ENCODE assay signal across 8 cellular contexts in genomic region chr11:57322881-57323467, GRCh38. TPM values are rescaled to one million over a fixed set of nuclear protein-coding genes. Genes with fewer than 3 reads are reported as not detected.
DNase-seq lines count a peak whose midpoint lies in the region; ATAC-seq and TF ChIP-seq lines count a peak whose summit lies in the region.

No MANE protein-coding gene starts in this region.

- no peak overlapping the region for H2AFZ ChIP-seq in neural cell (ENCODE audit: low read depth, low read length)

- H3K79me2 ChIP-seq in neural cell (replicated peaks; ENCODE audit: insufficient read depth, low read length), result peaks cover 30% of the 10 kb centered on the region

- H4K20me1 ChIP-seq in neural cell (ENCODE audit: insufficient read depth), result no peaks in the 10 kb centered on the region

- 93 to 96% methylated on average over 1 of the region's 1 CpG for whole genome bisulfite sequencing in ectodermal cell, 2 experiments

- peaks cover 32% of the 10 kb centered on the region for H3K36me3 ChIP-seq in BE2C
- H3K36me3 ChIP-seq in ectodermal cell (ENCODE audit: control insufficient read depth, insufficient read depth, low read length), result peaks cover 39% of the 10 kb centered on the region
- H3K36me3 ChIP-seq in neural cell (ENCODE audit: insufficient read depth, low read length), result peaks cover 6% of the 10 kb centered on the region

- H3K9ac ChIP-seq in neural cell (ENCODE audit: low read length), result peak overlapping the region; percentile 25

- peaks cover 3% of the 10 kb centered on the region for H3F3A ChIP-seq in neural cell (ENCODE audit: insufficient read depth, low read length, poor library complexity, severe bottlenecking)

- H3K4me2 ChIP-seq in neural cell (ENCODE audit: low read length), result peak overlapping the region; percentile 80

- no peak for ATAC-seq in HG02938 (IDR thresholded peaks at IDR 0.05; ENCODE audit: unreplicated experiment)
- no peak for ATAC-seq in HG03175 (IDR thresholded peaks at IDR 0.05; ENCODE audit: unreplicated experiment)

- TF ChIP-seq RAD21 in neural cell (conservative IDR thresholded peaks at IDR 0.05), result no peak

- H3K9me3 ChIP-seq in BE2C, result no peaks in the 10 kb centered on the region
- no peaks in the 10 kb centered on the region for H3K9me3 ChIP-seq in ectodermal cell (ENCODE audit: control insufficient read depth, low read length)
- H3K9me3 ChIP-seq in neural cell (ENCODE audit: low read length), result no peaks in the 10 kb centered on the region

- TF ChIP-seq EP300 in neural cell (conservative IDR thresholded peaks at IDR 0.05; ENCODE audit: poor library complexity, severe bottlenecking), result no peak

- H3K4me1 ChIP-seq in BE2C (peaks cover 8% of the 10 kb centered on the region; the same call in 1 of the 2 replicates), ectodermal cell (ENCODE audit: control insufficient read depth, insufficient read depth, low read length) (peaks cover 31% of the 10 kb centered on the region)

- DNase-seq in BE2C (no peak), NCI-H226 (peak; percentile 34), DMS 273 (lab: John Stamatoyannopoulos, UW; ENCODE audit: unreplicated experiment) (no peak), kidney glomerular epithelial cell (lab: John Stamatoyannopoulos, UW) (no peak)

- peak overlapping the region; percentile 78 for H3K27ac ChIP-seq in ectodermal cell (ENCODE audit: insufficient read depth, low read depth, low read length, poor library complexity, severe bottlenecking)
- peak overlapping the region; percentile 3 for H3K27ac ChIP-seq in neural cell (ENCODE audit: low read length)

- TF ChIP-seq CTCF in BE2C (IDR thresholded peaks at IDR 0.05; ENCODE audit: low read depth, low read length) (no peak), neural cell (IDR thresholded peaks at IDR 0.05; ENCODE audit: poor library complexity, severe bottlenecking) (no peak)

- no peaks in the 10 kb centered on the region for H3K9me2 ChIP-seq in neural cell (ENCODE audit: insufficient read depth, low read length)

- H3K27me3 ChIP-seq in BE2C (no peaks in the 10 kb centered on the region), ectodermal cell (ENCODE audit: control insufficient read depth, insufficient read depth, low read length, poor library complexity, severe bottlenecking) (no peaks in the 10 kb centered on the region), neural cell (ENCODE audit: insufficient read depth, low read depth, low read length) (no peaks in the 10 kb centered on the region)

- H3K4me3 ChIP-seq in BE2C (ENCODE audit: low read depth, low read length), result peak overlapping the region; percentile 73
- peak overlapping the region; percentile 74 for H3K4me3 ChIP-seq in ectodermal cell (ENCODE audit: insufficient read depth, low read depth, low read length)
- H3K4me3 ChIP-seq in neural cell (ENCODE audit: low read length), result peak overlapping the region; percentile 92

TF ChIP-seq in neural cell, 6 proteins besides CTCF, POLR2A, EP300 and RAD21:
- no peak for TF ChIP-seq REST (IDR thresholded peaks at IDR 0.05; ENCODE audit: borderline replicate concordance)
- no peak for TF ChIP-seq EZH2 (IDR thresholded peaks at IDR 0.05; ENCODE audit: borderline replicate concordance, insufficient read depth, low read length, poor library complexity, severe bottlenecking)
- no peak for TF ChIP-seq TAF1 (IDR thresholded peaks at IDR 0.05; ENCODE audit: low read depth)
- TF ChIP-seq POLR2AphosphoS5 (IDR thresholded peaks at IDR 0.05), result no peak
- TF ChIP-seq SMC3 (conservative IDR thresholded peaks at IDR 0.05; ENCODE audit: poor library complexity), result no peak
- no peak for TF ChIP-seq MXI1 (conservative IDR thresholded peaks at IDR 0.05; ENCODE audit: poor library complexity, severe bottlenecking)
TF ChIP-seq in neural cell: peak in this region for 0.

RNA-seq across cellular contexts. Expression of gene TNKS1BP1, which starts 1.8 kb away (rescaled TPM):
- 85.1 TPM for polyA plus RNA-seq in BE2C (2012; ENCODE audit: insufficient read depth, insufficient read length, low read depth)
- 121 TPM for polyA plus RNA-seq in ectodermal cell (2013, experiment 1 of 4)
- polyA plus RNA-seq in ectodermal cell (2013, experiment 2 of 4), result 133 TPM
- 93.0 TPM for polyA plus RNA-seq in ectodermal cell (2013, experiment 3 of 4)
- polyA plus RNA-seq in ectodermal cell (2013, experiment 4 of 4), result 107 TPM
- polyA plus RNA-seq in neural cell, result 8.9 and 9.4 TPM in 2 replicates
- 21.1 and 23.9 TPM in 2 replicates for polyA minus RNA-seq in neural cell

RNA-seq across cellular contexts. Expression of gene SSRP1, which starts 12.7 kb away (rescaled TPM):
- polyA plus RNA-seq in BE2C (2012; ENCODE audit: insufficient read depth, insufficient read length, low read depth), result 124 TPM
- 299 TPM for polyA plus RNA-seq in ectodermal cell (2013, experiment 1 of 4)
- polyA plus RNA-seq in ectodermal cell (2013, experiment 2 of 4), result 260 TPM
- 251 TPM for polyA plus RNA-seq in ectodermal cell (2013, experiment 3 of 4)
- polyA plus RNA-seq in ectodermal cell (2013, experiment 4 of 4), result 277 TPM
- polyA plus RNA-seq in neural cell, result 81.1 and 84.7 TPM in 2 replicates
- 74.5 and 76.3 TPM in 2 replicates for polyA minus RNA-seq in neural cell

RNA-seq across cellular contexts. Expression of gene P2RX3, which starts 15.2 kb away (rescaled TPM):
- polyA plus RNA-seq in BE2C (2012; ENCODE audit: insufficient read depth, insufficient read length, low read depth), result 0.48 TPM
- polyA plus RNA-seq in ectodermal cell (2013, experiment 1 of 4), result 2.6 TPM
- 2.0 TPM for polyA plus RNA-seq in ectodermal cell (2013, experiment 2 of 4)
- polyA plus RNA-seq in ectodermal cell (2013, experiment 3 of 4), result 5.0 TPM
- 7.1 TPM for polyA plus RNA-seq in ectodermal cell (2013, experiment 4 of 4)
- polyA plus RNA-seq in neural cell, result not detected in 2 replicates
- 0.35 TPM in 1 of 2 replicates, not detected in the other for polyA minus RNA-seq in neural cell

RNA-seq across cellular contexts. Expression of gene PRG3, which starts 58.0 kb away (rescaled TPM):
- polyA plus RNA-seq in BE2C (2012; ENCODE audit: insufficient read depth, insufficient read length, low read depth), result not detected
- polyA plus RNA-seq in ectodermal cell (2013, experiment 1 of 4), result not detected
- polyA plus RNA-seq in ectodermal cell (2013, experiment 2 of 4), result not detected
- polyA plus RNA-seq in ectodermal cell (2013, experiment 3 of 4), result not detected
- polyA plus RNA-seq in ectodermal cell (2013, experiment 4 of 4), result not detected
- not detected in 2 replicates for polyA plus RNA-seq in neural cell
- polyA minus RNA-seq in neural cell, result not detected in 2 replicates
